In the genomic region with DNA sequence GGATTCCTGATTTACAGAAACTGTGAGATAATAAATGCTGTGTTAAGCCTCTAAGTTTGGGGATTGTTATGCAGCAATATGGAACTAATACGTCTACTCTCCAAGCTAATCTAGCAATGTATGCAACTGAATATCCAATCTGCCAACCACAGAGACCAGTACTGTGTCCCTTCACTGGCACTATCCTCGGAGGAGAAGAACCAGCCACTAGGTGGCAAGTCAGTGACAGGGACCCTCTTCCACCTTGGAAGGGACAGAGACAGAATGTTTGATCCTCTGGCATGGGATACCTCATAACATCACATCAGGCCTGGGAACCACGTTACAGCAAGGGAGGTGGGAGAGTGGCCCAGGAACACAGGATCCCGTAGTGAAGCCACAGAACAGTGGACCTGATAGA, we compare ENCODE assay signal across 18 cellular contexts.
DNase-seq lines count a peak whose midpoint lies in the region; ATAC-seq and TF ChIP-seq lines count a peak whose summit lies in the region.
"Had no signal": no experiment of that assay in that cellular context is flagged by ENCODE, and none has a peak within 500 bp of the region (broad histone marks: within the 10 kb centered on the region; RNA-seq: fewer than 3 reads in every experiment).

No MANE protein-coding gene starts in this region.

- no peak overlapping the region for H3K4ac ChIP-seq in mesendoderm (ENCODE audit: low read depth, low read length)

- H3K27me3 Mint-ChIP-seq in HFFc6 (ENCODE audit: insufficient read depth) = peaks cover 9% of the 10 kb centered on the region
- H3K27me3 Mint-ChIP-seq in naive thymus-derived CD8-positive, alpha-beta T cell = peaks cover 0 to 7% (median 3%) of the 10 kb centered on the region in 5 donors

- no peak overlapping the region for H3K56ac ChIP-seq in mesendoderm (ENCODE audit: low read length)

- H3K9me3 ChIP-seq in SK-N-SH = no peaks in the 10 kb centered on the region
- H3K9me3 ChIP-seq: BLaER1, upper lobe of left lung had no signal

- H3K9ac ChIP-seq in SK-N-SH (no peak overlapping the region), mesendoderm (ENCODE audit: low read length) (no peak overlapping the region)
- H3K9ac ChIP-seq: BLaER1 had no signal

- H3K27ac ChIP-seq in SK-N-SH (ENCODE audit: low read depth in 2 of 2, low read length in 1 of 2) = no peak overlapping the region
- H3K27ac ChIP-seq in VCaP = no peak overlapping the region
- H3K27ac ChIP-seq in mesendoderm (ENCODE audit: low read depth, low read length) = no peak overlapping the region
- H3K27ac ChIP-seq: BLaER1, upper lobe of left lung had no signal

- no peak overlapping the region for H3K4me3 ChIP-seq in SK-N-SH (ENCODE audit: low read depth in 2 of 2, low read length in 1 of 2)
- no peak overlapping the region for H3K4me3 ChIP-seq in mesendoderm (ENCODE audit: low read length)
- H3K4me3 ChIP-seq: BLaER1, upper lobe of left lung had no signal

- no peak overlapping the region for H2BK5ac ChIP-seq in mesendoderm (ENCODE audit: low read length)

- WGBS in SK-N-SH (ENCODE audit: low lambda C conversion rate) = 82% methylated on average over 4 of the region's 4 CpGs
- no CpG with 5 or more reads among the region's 4 CpGs for WGBS in mesendoderm (ENCODE audit: extremely low coverage, insufficient coverage, low lambda C conversion rate)

- no peak overlapping the region for H3K23ac ChIP-seq in mesendoderm (ENCODE audit: low read length)

- ATAC-seq in SK-N-SH treated with all-trans-retinoic acid at 6 μM for 48 hours (no peak), HG03469 (IDR thresholded peaks at IDR 0.05; ENCODE audit: unreplicated experiment) (no peak)
- no peak for ATAC-seq in naive thymus-derived CD8-positive, alpha-beta T cell
- ATAC-seq: activated T-cell treated with anti-CD3 and anti-CD28 coated beads, Interleukin-2, amount 50 U/mL, for 72 hours had no signal

- H3K9me3 Mint-ChIP-seq in HFFc6 = no peaks in the 10 kb centered on the region
- peaks cover 0 to 4% (median 0%) of the 10 kb centered on the region in 9 donors for H3K9me3 Mint-ChIP-seq in naive thymus-derived CD8-positive, alpha-beta T cell
- H3K9me3 Mint-ChIP-seq: nephron progenitor cell had no signal

- CTCF ChIA-PET in SK-N-SH (lab: Yijun Ruan, JAX) = interaction anchor here (0.6 to 1.7 kb wide), 4 partner anchors 10 to 1517 kb away, joined by 3 to 6 read pairs (median 4); no protein-coding TSS in a partner anchor

- no peaks in the 10 kb centered on the region for H4K20me1 ChIP-seq in SK-N-SH (ENCODE audit: insufficient read depth)
- H4K20me1 ChIP-seq: BLaER1 had no signal

- TF ChIP-seq RAD21 in SK-N-SH (IDR thresholded peaks at IDR 0.05; ENCODE audit: low read length) = 0 out of 2 replicates have a peak, but pooled peaks have one; percentile 10

- no peak overlapping the region for H4K8ac ChIP-seq in mesendoderm (ENCODE audit: low read depth, low read length)

- POLR2A ChIA-PET in SK-N-SH (lab: Yijun Ruan, JAX) = no interaction called here
- POLR2A ChIA-PET in naive thymus-derived CD8-positive, alpha-beta T cell (lab: Charles Lee) = no interaction called here

- H3F3A ChIP-seq in SK-N-SH (replicated peaks; ENCODE audit: insufficient read depth) = no peaks in the 10 kb centered on the region

- H3K4me1 ChIP-seq in SK-N-SH (ENCODE audit: control insufficient read depth in 1 of 2, insufficient read depth in 2 of 2, low read depth in 1 of 2, low read length in 1 of 2) = peaks cover 0 to 2% of the 10 kb centered on the region in 2 experiments; a peak in 3 of 4 replicates
- H3K4me1 ChIP-seq in mesendoderm (ENCODE audit: control insufficient read depth, low read depth, low read length) = no peaks in the 10 kb centered on the region

- peaks cover 8% of the 10 kb centered on the region for H3K4me1 Mint-ChIP-seq in HFFc6 (ENCODE audit: low read depth)
- peaks cover 2 to 13% (median 6%) of the 10 kb centered on the region in 4 donors for H3K4me1 Mint-ChIP-seq in naive thymus-derived CD8-positive, alpha-beta T cell

- no peak overlapping the region for H3K18ac ChIP-seq in mesendoderm (ENCODE audit: low read length)

- no peak overlapping the region for H4K5ac ChIP-seq in mesendoderm (ENCODE audit: low read length)

- DNase-seq in SK-N-SH = no peak
- DNase-seq in HFFc6 = no peak
- peak; percentile 52 for DNase-seq in mesendoderm
- DNase-seq in kidney glomerular epithelial cell (lab: John Stamatoyannopoulos, UW) = no peak
- no peak for DNase-seq in naive thymus-derived CD8-positive, alpha-beta T cell
- DNase-seq: activated CD4-positive, alpha-beta T cell treated with anti-CD3 and anti-CD28 coated beads for 1 hour; activated naive CD4-positive, alpha-beta T cell treated with anti-CD3 and anti-CD28 coated beads, Interleukin-2, amount 50 U/mL, for 16 hours; activated T-cell treated with anti-CD3 and anti-CD28 coated beads, Interleukin-2, amount 50 U/mL, for 72 hours; MM.1S; NCI-H1436; nephron progenitor cell; OCI-M1; SHP77; upper lobe of left lung had no signal

- no peak for TF ChIP-seq EP300 in SK-N-SH (IDR thresholded peaks at IDR 0.05; ENCODE audit: borderline replicate concordance in 1 of 2, low read depth in 1 of 2, low read length in 1 of 2)

- H2AK5ac ChIP-seq in mesendoderm (ENCODE audit: low read length) = no peak overlapping the region

- TF ChIP-seq CTCF in SK-N-SH (IDR thresholded peaks at IDR 0.05) = peak; percentile 15
- peak; percentile 47; the same call in 1 of the 2 replicates for TF ChIP-seq CTCF in HFFc6 (IDR thresholded peaks at IDR 0.05)
- TF ChIP-seq CTCF in VCaP (conservative IDR thresholded peaks at IDR 0.05) = peak; percentile 33

- H3K79me2 ChIP-seq in SK-N-SH (ENCODE audit: insufficient read depth) (no peaks in the 10 kb centered on the region), mesendoderm (ENCODE audit: control insufficient read depth, insufficient read depth, low read length) (no peaks in the 10 kb centered on the region)

- H3K36me3 Mint-ChIP-seq in HFFc6 (ENCODE audit: low read depth) = no peaks in the 10 kb centered on the region
- no peaks in the 10 kb centered on the region for H3K36me3 Mint-ChIP-seq in naive thymus-derived CD8-positive, alpha-beta T cell

- H2BK15ac ChIP-seq in mesendoderm (replicated peaks; ENCODE audit: low read depth) = no peak overlapping the region

- no peak overlapping the region for H3K4me3 Mint-ChIP-seq in HFFc6
- H3K4me3 Mint-ChIP-seq in naive thymus-derived CD8-positive, alpha-beta T cell = no peak overlapping the region
- H3K4me3 Mint-ChIP-seq: activated T-cell treated with anti-CD3 and anti-CD28 coated beads, Interleukin-2, amount 50 U/mL, for 72 hours; nephron progenitor cell had no signal

- no peaks in the 10 kb centered on the region for H3K9me2 ChIP-seq in SK-N-SH

- no peak overlapping the region for H2BK120ac ChIP-seq in mesendoderm (ENCODE audit: low read depth, low read length)

- no peaks in the 10 kb centered on the region for H3K36me3 ChIP-seq in SK-N-SH (replicated peaks in 1 of 2; ENCODE audit: control insufficient read depth in 1 of 2, insufficient read depth in 2 of 2, low read length in 1 of 2)
- H3K36me3 ChIP-seq in mesendoderm (ENCODE audit: control insufficient read depth, insufficient read depth, low read length) = no peaks in the 10 kb centered on the region
- H3K36me3 ChIP-seq: BLaER1, upper lobe of left lung had no signal

- no peaks in the 10 kb centered on the region for H3K79me1 ChIP-seq in mesendoderm (ENCODE audit: low read length)

- no peak overlapping the region for H3K27ac Mint-ChIP-seq in HFFc6
- no peak overlapping the region for H3K27ac Mint-ChIP-seq in naive thymus-derived CD8-positive, alpha-beta T cell
- H3K27ac Mint-ChIP-seq: activated T-cell treated with anti-CD3 and anti-CD28 coated beads, Interleukin-2, amount 50 U/mL, for 72 hours; nephron progenitor cell had no signal

- no peak overlapping the region for H2AFZ ChIP-seq in SK-N-SH (ENCODE audit: low read depth)

- no peaks in the 10 kb centered on the region for H3K27me3 ChIP-seq in SK-N-SH (ENCODE audit: insufficient read depth)
- no peaks in the 10 kb centered on the region for H3K27me3 ChIP-seq in mesendoderm (ENCODE audit: insufficient read depth, low read length, poor library complexity)
- H3K27me3 ChIP-seq: BLaER1, upper lobe of left lung had no signal

- H3K4me2 ChIP-seq in SK-N-SH (no peak overlapping the region), mesendoderm (ENCODE audit: low read length) (no peak overlapping the region)
- H3K4me2 ChIP-seq: BLaER1 had no signal

TF ChIP-seq in SK-N-SH, 30 proteins besides CTCF, POLR2A, EP300 and RAD21 (continues in another document):
- no peak for TF ChIP-seq ZBTB33 (IDR thresholded peaks at IDR 0.05; ENCODE audit: borderline replicate concordance, low read depth)

TF ChIP-seq in SK-N-SH treated with all-trans-retinoic acid at 6 μM for 48 hours, 23 proteins besides CTCF, POLR2A, EP300 and RAD21 (continues in another document):
- TF ChIP-seq ISL1 (CRISPR knock-in tag; IDR thresholded peaks at IDR 0.05) = no peak
- TF ChIP-seq, protein P1, sequence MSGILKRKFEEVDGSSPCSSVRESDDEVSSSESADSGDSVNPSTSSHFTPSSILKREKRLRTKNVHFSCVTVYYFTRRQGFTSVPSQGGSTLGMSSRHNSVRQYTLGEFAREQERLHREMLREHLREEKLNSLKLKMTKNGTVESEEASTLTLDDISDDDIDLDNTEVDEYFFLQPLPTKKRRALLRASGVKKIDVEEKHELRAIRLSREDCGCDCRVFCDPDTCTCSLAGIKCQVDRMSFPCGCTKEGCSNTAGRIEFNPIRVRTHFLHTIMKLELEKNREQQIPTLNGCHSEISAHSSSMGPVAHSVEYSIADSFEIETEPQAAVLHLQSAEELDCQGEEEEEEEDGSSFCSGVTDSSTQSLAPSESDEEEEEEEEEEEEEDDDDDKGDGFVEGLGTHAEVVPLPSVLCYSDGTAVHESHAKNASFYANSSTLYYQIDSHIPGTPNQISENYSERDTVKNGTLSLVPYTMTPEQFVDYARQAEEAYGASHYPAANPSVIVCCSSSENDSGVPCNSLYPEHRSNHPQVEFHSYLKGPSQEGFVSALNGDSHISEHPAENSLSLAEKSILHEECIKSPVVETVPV (CRISPR knock-in tag; IDR thresholded peaks at IDR 0.05) = no peak
- no peak for TF ChIP-seq POU6F1 (CRISPR knock-in tag; IDR thresholded peaks at IDR 0.05; ENCODE audit: borderline replicate concordance, low read depth)
- no peak for TF ChIP-seq TCF4 (CRISPR knock-in tag; IDR thresholded peaks at IDR 0.05; ENCODE audit: borderline replicate concordance)
